8 cellular contexts compared by ENCODE assay signal in genomic region chr20:36754656-36755222, GRCh38. TPM values are rescaled to one million over a fixed set of nuclear protein-coding genes. Genes with fewer than 3 reads are reported as not detected.
DNase-seq lines count a peak whose midpoint lies in the region; ATAC-seq lines count a peak whose summit lies in the region.

No MANE protein-coding gene starts in this region.

- peaks cover 89% of the 10 kb centered on the region for H3K36me3 Mint-ChIP-seq in stimulated activated effector memory CD8-positive, alpha-beta T cell treated with anti-CD3 and anti-CD28 coated beads, Interleukin-12 subunit alpha, Interleukin-12 subunit beta, amount 100 ng/mL, for 72 hours

- ATAC-seq in Right ventricle myocardium inferior, result peak; percentile 91
- ATAC-seq in stimulated activated effector memory CD8-positive, alpha-beta T cell treated with anti-CD3 and anti-CD28 coated beads, Interleukin-12 subunit alpha, Interleukin-12 subunit beta, amount 100 ng/mL, for 72 hours, result peak; percentile 76

- H3K4me3 Mint-ChIP-seq in stimulated activated effector memory CD8-positive, alpha-beta T cell treated with anti-CD3 and anti-CD28 coated beads, Interleukin-12 subunit alpha, Interleukin-12 subunit beta, amount 100 ng/mL, for 72 hours, result no peak overlapping the region

- no peak overlapping the region for H3K27ac Mint-ChIP-seq in stimulated activated effector memory CD8-positive, alpha-beta T cell treated with anti-CD3 and anti-CD28 coated beads, Interleukin-12 subunit alpha, Interleukin-12 subunit beta, amount 100 ng/mL, for 72 hours

- DNase-seq in Right ventricle myocardium inferior (ENCODE audit: missing footprints), result no peak
- DNase-seq in cardiac septum (ENCODE audit: low spot score), result no peak
- peak; percentile 48 for DNase-seq in NCI-H146 (lab: John Stamatoyannopoulos, UW)
- peak; percentile 33 for DNase-seq in T1000 (lab: John Stamatoyannopoulos, UW)
- DNase-seq in central memory CD4-positive, alpha-beta T cell, result peak; percentile 43
- DNase-seq in kidney tubule cell (ENCODE audit: low spot score), result peak; percentile 84
- DNase-seq in stimulated activated effector memory CD8-positive, alpha-beta T cell treated with anti-CD3 and anti-CD28 coated beads, Interleukin-12 subunit alpha, Interleukin-12 subunit beta, amount 100 ng/mL, for 72 hours (ENCODE audit: low spot score in 2 of 2), result peak in 1 of 2 donors; percentile 61
- DNase-seq in NCI-H774 (lab: John Stamatoyannopoulos, UW), result no peak

- no peaks in the 10 kb centered on the region for H3K9me3 Mint-ChIP-seq in stimulated activated effector memory CD8-positive, alpha-beta T cell treated with anti-CD3 and anti-CD28 coated beads, Interleukin-12 subunit alpha, Interleukin-12 subunit beta, amount 100 ng/mL, for 72 hours

- intact Hi-C loops in Right ventricle myocardium inferior (cut with DNase I), result loop anchor here (2.0 to 10.0 kb wide), 2 partner anchors 36 to 210 kb away; partner anchors contain the start of gene MYL9
- intact Hi-C loops in cardiac septum (cut with DNase I), result loop anchor here (5.0 to 10.0 kb wide), 3 partner anchors 37 to 140 kb away; no protein-coding TSS in a partner anchor

- H3K4me1 Mint-ChIP-seq in stimulated activated effector memory CD8-positive, alpha-beta T cell treated with anti-CD3 and anti-CD28 coated beads, Interleukin-12 subunit alpha, Interleukin-12 subunit beta, amount 100 ng/mL, for 72 hours, result peaks cover 6% of the 10 kb centered on the region

RNA-seq across cellular contexts. Expression of gene NDRG3, which starts 8.8 kb away (rescaled TPM):
- 27.9 TPM for total RNA-seq in Right ventricle myocardium inferior
- total RNA-seq in cardiac septum, result 32.1 TPM

RNA-seq across cellular contexts. Expression of gene DSN1, which starts 18.8 kb away (rescaled TPM):
- total RNA-seq in Right ventricle myocardium inferior, result 4.4 TPM
- total RNA-seq in cardiac septum, result 3.8 TPM

Comparison
In these comparisons a context has a peak if more than half of its experiments do, and no peak if none do; other contexts are left out.
1. DNase-seq: peak in NCI-H146 (single experiment), T1000 (single experiment), central memory CD4-positive, alpha-beta T cell (single experiment) and kidney tubule cell (single experiment); none in Right ventricle myocardium inferior (single experiment), cardiac septum (single experiment) and NCI-H774 (single experiment).